Comparison of ENCODE assay signal across 2 cellular contexts in the genomic region with DNA sequence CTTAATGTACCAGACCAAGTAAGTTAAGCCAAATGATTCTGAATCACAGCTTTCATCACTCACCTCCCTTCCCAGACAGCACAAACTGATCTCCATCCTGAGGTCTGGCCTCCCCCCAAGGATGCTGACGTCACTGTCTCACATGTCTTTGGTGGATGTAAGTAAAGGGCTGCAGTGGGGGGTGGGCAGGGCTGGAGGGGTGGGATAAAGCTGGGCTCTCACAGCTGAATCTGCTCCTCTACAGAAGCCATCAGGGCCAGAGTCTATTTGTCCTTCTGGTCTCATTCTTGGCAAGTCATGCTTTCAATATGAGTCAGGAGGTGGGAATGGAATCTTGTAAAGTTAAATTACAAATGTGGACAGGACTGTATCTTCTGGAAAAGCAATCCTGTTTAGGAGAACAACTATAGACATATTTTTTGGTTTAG.
A peak's percentile ranks its signal among the peaks of the same experiment; 100 is the strongest.
TF ChIP-seq lines count a peak whose summit lies in the region.

No MANE protein-coding gene starts in this region.

TF ChIP-seq in HepG2, 621 proteins besides CTCF, POLR2A, EP300 and RAD21:
- TF ChIP-seq CREB1 (IDR thresholded peaks at IDR 0.05): peak; percentile 87
- no peak for TF ChIP-seq CREB1 (CRISPR knock-in tag; IDR thresholded peaks at IDR 0.05)
- 0 out of 2 replicates have a peak, but pooled peaks have one; percentile 16 for TF ChIP-seq ATF7 (IDR thresholded peaks at IDR 0.05)
- no peak for TF ChIP-seq ATF7 (CRISPR knock-in tag; IDR thresholded peaks at IDR 0.05)
- TF ChIP-seq PAX8 (CRISPR knock-in tag; IDR thresholded peaks at IDR 0.05; ENCODE audit: borderline replicate concordance): no peak

TF ChIP-seq in endothelial cell of umbilical vein, 7 proteins besides CTCF, POLR2A, EP300 and RAD21:
- no peak for TF ChIP-seq MYC (IDR thresholded peaks at IDR 0.05; ENCODE audit: low read depth, low read length)
- peak; percentile 9 for TF ChIP-seq FOS (IDR thresholded peaks at IDR 0.05; ENCODE audit: borderline replicate concordance, insufficient read depth, low read length)
- TF ChIP-seq, protein P1, sequence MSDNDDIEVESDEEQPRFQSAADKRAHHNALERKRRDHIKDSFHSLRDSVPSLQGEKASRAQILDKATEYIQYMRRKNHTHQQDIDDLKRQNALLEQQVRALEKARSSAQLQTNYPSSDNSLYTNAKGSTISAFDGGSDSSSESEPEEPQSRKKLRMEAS (IDR thresholded peaks at IDR 0.05; ENCODE audit: insufficient read depth, insufficient read length): no peak
- TF ChIP-seq POLR2AphosphoS5 (IDR thresholded peaks at IDR 0.05; ENCODE audit: insufficient read depth, low read depth, low read length): no peak
